ENCODE assay signal across 1 cellular context in the genomic region with DNA sequence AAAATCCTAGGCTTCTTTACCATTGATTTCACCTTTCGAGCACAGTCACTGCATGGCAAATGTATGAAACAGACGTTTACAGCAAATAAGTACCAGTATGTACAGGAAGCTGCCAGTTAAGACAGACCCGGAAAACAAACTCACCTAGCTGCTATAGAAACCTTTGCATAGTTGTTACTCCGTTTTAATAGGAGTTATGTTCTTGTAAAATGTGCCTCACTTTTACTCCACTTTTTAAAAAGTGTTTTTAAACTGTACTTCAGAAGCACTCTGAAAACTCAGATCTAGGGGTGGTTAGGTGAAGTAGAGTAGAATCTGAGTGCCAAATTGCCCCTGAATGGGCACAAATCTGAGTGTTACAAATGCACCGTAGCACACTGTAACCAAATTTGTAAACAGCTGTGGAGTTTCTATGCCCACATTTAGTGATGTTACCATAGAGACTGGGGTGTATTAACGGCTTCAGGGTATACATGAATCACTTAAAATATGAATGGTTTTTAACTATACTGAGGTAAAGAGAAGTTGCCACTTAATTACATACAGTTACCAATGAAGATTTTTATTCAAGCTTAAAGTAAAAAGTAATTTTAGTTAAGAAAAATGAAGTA.
TF ChIP-seq lines count a peak whose summit lies in the region.

No MANE protein-coding gene starts in this region.

TF ChIP-seq in K562, 482 proteins besides CTCF, POLR2A, EP300 and RAD21:
- no peak for TF ChIP-seq SMAD4 (CRISPR knock-in tag; conservative IDR thresholded peaks at IDR 0.05)
- no peak for TF ChIP-seq JUN (IDR thresholded peaks at IDR 0.05; ENCODE audit: borderline replicate concordance, low read depth, low read length)
- no peak for TF ChIP-seq JUN (CRISPR knock-in tag; IDR thresholded peaks at IDR 0.05; ENCODE audit: borderline replicate concordance)
- no peak for TF ChIP-seq THRAP3 (IDR thresholded peaks at IDR 0.05; ENCODE audit: borderline replicate concordance)
- TF ChIP-seq, protein P1, sequence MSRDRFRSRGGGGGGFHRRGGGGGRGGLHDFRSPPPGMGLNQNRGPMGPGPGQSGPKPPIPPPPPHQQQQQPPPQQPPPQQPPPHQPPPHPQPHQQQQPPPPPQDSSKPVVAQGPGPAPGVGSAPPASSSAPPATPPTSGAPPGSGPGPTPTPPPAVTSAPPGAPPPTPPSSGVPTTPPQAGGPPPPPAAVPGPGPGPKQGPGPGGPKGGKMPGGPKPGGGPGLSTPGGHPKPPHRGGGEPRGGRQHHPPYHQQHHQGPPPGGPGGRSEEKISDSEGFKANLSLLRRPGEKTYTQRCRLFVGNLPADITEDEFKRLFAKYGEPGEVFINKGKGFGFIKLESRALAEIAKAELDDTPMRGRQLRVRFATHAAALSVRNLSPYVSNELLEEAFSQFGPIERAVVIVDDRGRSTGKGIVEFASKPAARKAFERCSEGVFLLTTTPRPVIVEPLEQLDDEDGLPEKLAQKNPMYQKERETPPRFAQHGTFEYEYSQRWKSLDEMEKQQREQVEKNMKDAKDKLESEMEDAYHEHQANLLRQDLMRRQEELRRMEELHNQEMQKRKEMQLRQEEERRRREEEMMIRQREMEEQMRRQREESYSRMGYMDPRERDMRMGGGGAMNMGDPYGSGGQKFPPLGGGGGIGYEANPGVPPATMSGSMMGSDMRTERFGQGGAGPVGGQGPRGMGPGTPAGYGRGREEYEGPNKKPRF (IDR thresholded peaks at IDR 0.05; ENCODE audit: low read depth, low read length), result no peak
- TF ChIP-seq POLR2AphosphoS2 (IDR thresholded peaks at IDR 0.05; ENCODE audit: low read length), result 0 out of 2 replicates have a peak, but pooled peaks have one; percentile 34
- TF ChIP-seq ZNF436 (CRISPR knock-in tag; IDR thresholded peaks at IDR 0.05), result no peak
- no peak for TF ChIP-seq TBP (optimal IDR thresholded peaks at IDR 0.05; ENCODE audit: low read depth, low read length)
- peak; percentile 0; the same call in 1 of the 2 replicates for TF ChIP-seq POLR2AphosphoS5 (IDR thresholded peaks at IDR 0.05; ENCODE audit: control insufficient read depth, insufficient read depth, low read depth, low read length)
- no peak for TF ChIP-seq ZNF24 (IDR thresholded peaks at IDR 0.05)
